In the genomic region with DNA sequence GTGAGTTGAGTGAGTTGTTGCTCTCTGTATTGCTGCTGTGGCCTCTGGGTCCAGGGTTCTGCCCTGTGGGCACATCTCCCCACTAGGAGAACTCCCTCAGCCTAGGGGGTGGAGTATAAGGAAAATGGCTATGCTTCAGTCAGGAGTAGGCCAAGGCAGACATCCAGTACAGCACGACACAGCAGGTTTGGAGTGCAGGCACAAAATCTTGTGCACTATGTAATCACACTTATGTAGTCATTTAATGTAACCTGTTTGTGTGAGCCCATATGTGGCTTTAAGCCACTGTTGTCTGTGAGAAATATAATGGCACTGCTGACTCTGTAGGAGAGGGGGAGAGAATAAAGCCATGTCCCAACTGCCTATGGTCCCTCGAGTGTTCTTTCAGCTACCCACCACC, we compare ENCODE assay signal across 22 cellular contexts.
DNase-seq lines count a peak whose midpoint lies in the region; ATAC-seq and TF ChIP-seq lines count a peak whose summit lies in the region.
"Had no signal": no experiment of that assay in that cellular context is flagged by ENCODE, and none has a peak within 500 bp of the region (broad histone marks: within the 10 kb centered on the region; RNA-seq: fewer than 3 reads in every experiment).

No MANE protein-coding gene starts in this region.

- intact Hi-C loops in activated CD8-positive, alpha-beta T cell treated with anti-CD3 and anti-CD28 coated beads for 36 hours (cut with micrococcal nuclease): loop anchor here (5.0 to 10.0 kb wide), 2 partner anchors 342 to 500 kb away; no protein-coding TSS in a partner anchor
- intact Hi-C loops in colonic mucosa (cut with DNase I): no loop called here

- no peak overlapping the region for H3K4me3 ChIP-seq in colonic mucosa
- H3K4me3 ChIP-seq: GM23338 had no signal

- CTCF ChIA-PET in activated CD8-positive, alpha-beta T cell treated with anti-CD3 and anti-CD28 coated beads for 36 hours (lab: Charles Lee): interaction anchor here (1.3 to 1.6 kb wide), 2 partner anchors 10 to 348 kb away, joined by 3 to 5 read pairs; no protein-coding TSS in a partner anchor

- no peaks in the 10 kb centered on the region for H3K9me3 ChIP-seq in colonic mucosa

- no peaks in the 10 kb centered on the region for H3K27me3 Mint-ChIP-seq in activated CD8-positive, alpha-beta T cell treated with anti-CD3 and anti-CD28 coated beads for 36 hours
- H3K27me3 Mint-ChIP-seq: B cell had no signal

- peaks cover 13 to 27% of the 10 kb centered on the region in 2 donors for H3K9me3 Mint-ChIP-seq in activated naive CD4-positive, alpha-beta T cell treated with anti-CD3 and anti-CD28 coated beads, Interleukin-2, amount 50 U/mL, for 72 hours
- H3K9me3 Mint-ChIP-seq in activated CD8-positive, alpha-beta T cell treated with anti-CD3 and anti-CD28 coated beads for 36 hours: peaks cover 20% of the 10 kb centered on the region
- peaks cover 7% of the 10 kb centered on the region for H3K9me3 Mint-ChIP-seq in stimulated activated effector memory CD8-positive, alpha-beta T cell treated with anti-CD3 and anti-CD28 coated beads, Interleukin-12 subunit alpha, Interleukin-12 subunit beta, amount 100 ng/mL, for 72 hours

- POLR2A ChIA-PET in activated CD8-positive, alpha-beta T cell treated with anti-CD3 and anti-CD28 coated beads for 36 hours (lab: Charles Lee): no interaction called here

- H3K36me3 ChIP-seq in colonic mucosa: no peaks in the 10 kb centered on the region

- no peak overlapping the region for H3K9ac ChIP-seq in colonic mucosa (ENCODE audit: low read depth in 2 of 2, low read length in 2 of 2)

- in situ Hi-C loops in ACHN (cut with HindIII; ENCODE audit: low pct_ligation_motif_present, low pct_unique_long_range_greater_than_20kb, low sequenced_read_pairs): no loop called here

- peak; percentile 67 for DNase-seq in DMS53 (lab: John Stamatoyannopoulos, UW)
- no peak for DNase-seq in DMS53 treated with DMSO at 0.1 percent for 48 hours (lab: John Stamatoyannopoulos, UW; ENCODE audit: unreplicated experiment)
- DNase-seq in activated naive CD4-positive, alpha-beta T cell treated with anti-CD3 and anti-CD28 coated beads, Interleukin-2, amount 50 U/mL, for 72 hours (ENCODE audit: low spot score in 2 of 2): no peak
- DNase-seq in activated naive CD4-positive, alpha-beta T cell treated with Interleukin-2 at 50 U/mL for 16 hours: no peak
- DNase-seq in activated CD8-positive, alpha-beta T cell treated with anti-CD3 and anti-CD28 coated beads for 36 hours: peak; percentile 12
- no peak for DNase-seq in stimulated activated effector memory CD8-positive, alpha-beta T cell treated with anti-CD3 and anti-CD28 coated beads, Interleukin-12 subunit alpha, Interleukin-12 subunit beta, amount 100 ng/mL, for 72 hours (ENCODE audit: low spot score in 2 of 2)
- DNase-seq in colonic mucosa: no peak
- DNase-seq in ACHN: no peak
- DNase-seq: DMS 273 treated with DMSO at 0.1 percent for 48 hours, EL, MM.1S, NCI-H1105 treated with DMSO at 0.1 percent for 48 hours, NCI-H1694, NCI-H2081 treated with DMSO at 0.1 percent for 48 hours, NCI-H82, PC-3, RPMI8226, SHP77 treated with DMSO at 0.1 percent for 48 hours had no signal

- H3K4me1 Mint-ChIP-seq in activated CD8-positive, alpha-beta T cell treated with anti-CD3 and anti-CD28 coated beads for 36 hours (ENCODE audit: low read depth): peaks cover 40% of the 10 kb centered on the region
- peaks cover 36% of the 10 kb centered on the region for H3K4me1 Mint-ChIP-seq in stimulated activated effector memory CD8-positive, alpha-beta T cell treated with anti-CD3 and anti-CD28 coated beads, Interleukin-12 subunit alpha, Interleukin-12 subunit beta, amount 100 ng/mL, for 72 hours
- H3K4me1 Mint-ChIP-seq: B cell, GM23338 had no signal

- no peaks in the 10 kb centered on the region for H3K4me1 ChIP-seq in colonic mucosa

- H3K4me3 Mint-ChIP-seq in activated CD8-positive, alpha-beta T cell treated with anti-CD3 and anti-CD28 coated beads for 36 hours: no peak overlapping the region
- no peak overlapping the region for H3K4me3 Mint-ChIP-seq in stimulated activated effector memory CD8-positive, alpha-beta T cell treated with anti-CD3 and anti-CD28 coated beads, Interleukin-12 subunit alpha, Interleukin-12 subunit beta, amount 100 ng/mL, for 72 hours
- H3K4me3 Mint-ChIP-seq: B cell, GM23338 had no signal

- no peak overlapping the region for H3K27ac ChIP-seq in colonic mucosa
- H3K27ac ChIP-seq: 22Rv1 had no signal

- TF ChIP-seq CTCF in activated CD8-positive, alpha-beta T cell treated with anti-CD3 and anti-CD28 coated beads for 36 hours (IDR thresholded peaks at IDR 0.05): no peak
- no peak for TF ChIP-seq CTCF in colonic mucosa (IDR thresholded peaks at IDR 0.05)

- H3K27ac Mint-ChIP-seq in activated naive CD4-positive, alpha-beta T cell treated with anti-CD3 and anti-CD28 coated beads, Interleukin-2, amount 50 U/mL, for 72 hours: peak overlapping the region; percentile 47 to 88
- H3K27ac Mint-ChIP-seq in activated CD8-positive, alpha-beta T cell treated with anti-CD3 and anti-CD28 coated beads for 36 hours: no peak overlapping the region
- H3K27ac Mint-ChIP-seq in stimulated activated effector memory CD8-positive, alpha-beta T cell treated with anti-CD3 and anti-CD28 coated beads, Interleukin-12 subunit alpha, Interleukin-12 subunit beta, amount 100 ng/mL, for 72 hours: peak overlapping the region; percentile 95
- H3K27ac Mint-ChIP-seq: B cell, GM23338 had no signal

- H3K36me3 Mint-ChIP-seq in activated naive CD4-positive, alpha-beta T cell treated with anti-CD3 and anti-CD28 coated beads, Interleukin-2, amount 50 U/mL, for 72 hours: peaks cover 18 to 39% of the 10 kb centered on the region in 2 donors
- peaks cover 7% of the 10 kb centered on the region for H3K36me3 Mint-ChIP-seq in activated CD8-positive, alpha-beta T cell treated with anti-CD3 and anti-CD28 coated beads for 36 hours (ENCODE audit: low read depth)
- peaks cover 41% of the 10 kb centered on the region for H3K36me3 Mint-ChIP-seq in stimulated activated effector memory CD8-positive, alpha-beta T cell treated with anti-CD3 and anti-CD28 coated beads, Interleukin-12 subunit alpha, Interleukin-12 subunit beta, amount 100 ng/mL, for 72 hours

- ATAC-seq in activated naive CD4-positive, alpha-beta T cell treated with anti-CD3 and anti-CD28 coated beads, Interleukin-2, amount 50 U/mL, for 72 hours: no peak
- no peak for ATAC-seq in activated CD8-positive, alpha-beta T cell treated with anti-CD3 and anti-CD28 coated beads for 36 hours
- ATAC-seq in stimulated activated effector memory CD8-positive, alpha-beta T cell treated with anti-CD3 and anti-CD28 coated beads, Interleukin-12 subunit alpha, Interleukin-12 subunit beta, amount 100 ng/mL, for 72 hours: no peak
- ATAC-seq: GM23338, HCT116, PC-3 had no signal

- H3K27me3 ChIP-seq in colonic mucosa: no peaks in the 10 kb centered on the region

Comparison
In these comparisons a context has a peak if more than half of its experiments do, and no peak if none do; other contexts are left out.
1. DNase-seq: peak in DMS53 (single experiment) and activated CD8-positive, alpha-beta T cell treated with anti-CD3 and anti-CD28 coated beads for 36 hours (single experiment); none in DMS53 treated with DMSO at 0.1 percent for 48 hours (single experiment), activated naive CD4-positive, alpha-beta T cell treated with anti-CD3 and anti-CD28 coated beads, Interleukin-2, amount 50 U/mL, for 72 hours (0 of 2), activated naive CD4-positive, alpha-beta T cell treated with Interleukin-2 at 50 U/mL for 16 hours (single experiment), stimulated activated effector memory CD8-positive, alpha-beta T cell treated with anti-CD3 and anti-CD28 coated beads, Interleukin-12 subunit alpha, Interleukin-12 subunit beta, amount 100 ng/mL, for 72 hours (0 of 2), colonic mucosa (single experiment) and ACHN (single experiment).